ENCODE assay signal across 9 cellular contexts in genomic region chr5:87116821-87117512, GRCh38.
A peak's percentile ranks its signal among the peaks of the same experiment; 100 is the strongest.
DNase-seq lines count a peak whose midpoint lies in the region; ATAC-seq and TF ChIP-seq lines count a peak whose summit lies in the region.
"Had no signal": no experiment of that assay in that cellular context is flagged by ENCODE, and none has a peak within 500 bp of the region (broad histone marks: within the 10 kb centered on the region; RNA-seq: fewer than 3 reads in every experiment).

No MANE protein-coding gene starts in this region.

- H3K36me3 Mint-ChIP-seq in activated T-cell treated with anti-CD3 and anti-CD28 coated beads, Interleukin-2, amount 50 U/mL, for 4 hours (ENCODE audit: insufficient read depth): no peaks in the 10 kb centered on the region

- no peak for DNase-seq in activated T-cell treated with anti-CD3 and anti-CD28 coated beads, Interleukin-2, amount 50 U/mL, for 4 hours
- no peak for DNase-seq in activated T-cell treated with anti-CD3 and anti-CD28 coated beads for 4 hours
- DNase-seq in M059J (ENCODE audit: low read depth): peak; percentile 33
- DNase-seq in smooth muscle cell (lab: John Stamatoyannopoulos, UW; ENCODE audit: unreplicated experiment): no peak
- DNase-seq in A172 (ENCODE audit: low spot score): no peak
- no peak for DNase-seq in NCI-H2107 (lab: John Stamatoyannopoulos, UW)
- no peak for DNase-seq in stimulated activated CD4-positive, alpha-beta T cell treated with anti-CD3 and anti-CD28 coated beads, Interleukin-4, amount 100 ng/mL, for 4 hours
- DNase-seq: kidney glomerular epithelial cell had no signal

- H3K4me3 ChIP-seq in smooth muscle cell: no peak overlapping the region

- H3F3A ChIP-seq in smooth muscle cell (ENCODE audit: low read depth): peaks cover 3% of the 10 kb centered on the region

- H3K4me2 ChIP-seq in smooth muscle cell: no peak overlapping the region

- no peaks in the 10 kb centered on the region for H3K27me3 ChIP-seq in smooth muscle cell (ENCODE audit: low read depth)

- H3K36me3 ChIP-seq in smooth muscle cell (ENCODE audit: low read depth): no peaks in the 10 kb centered on the region

- peak; percentile 58 to 66 for ATAC-seq in activated T-cell treated with anti-CD3 and anti-CD28 coated beads, Interleukin-2, amount 50 U/mL, for 4 hours
- peak; percentile 78 for ATAC-seq in HG02623 (IDR thresholded peaks at IDR 0.05; ENCODE audit: unreplicated experiment)

- no peaks in the 10 kb centered on the region for H4K20me1 ChIP-seq in smooth muscle cell (ENCODE audit: low read depth)

- H3K27me3 Mint-ChIP-seq in activated T-cell treated with anti-CD3 and anti-CD28 coated beads, Interleukin-2, amount 50 U/mL, for 4 hours (ENCODE audit: low read depth): no peaks in the 10 kb centered on the region

- H2AFZ ChIP-seq in smooth muscle cell (ENCODE audit: low read depth): peak overlapping the region; percentile 41

- no peaks in the 10 kb centered on the region for H3K9me3 Mint-ChIP-seq in activated T-cell treated with anti-CD3 and anti-CD28 coated beads, Interleukin-2, amount 50 U/mL, for 4 hours

- no peak overlapping the region for H3K9ac ChIP-seq in smooth muscle cell (ENCODE audit: low read depth)

- no peaks in the 10 kb centered on the region for H3K9me3 ChIP-seq in smooth muscle cell (replicated peaks; ENCODE audit: low read depth)

- peaks cover 2% of the 10 kb centered on the region for H3K4me1 ChIP-seq in smooth muscle cell (ENCODE audit: low read depth)

- H3K4me1 Mint-ChIP-seq in activated T-cell treated with anti-CD3 and anti-CD28 coated beads, Interleukin-2, amount 50 U/mL, for 4 hours (ENCODE audit: low read depth): peaks cover 51% of the 10 kb centered on the region

- H3K79me2 ChIP-seq in smooth muscle cell (ENCODE audit: low read depth): no peaks in the 10 kb centered on the region

- TF ChIP-seq CTCF in smooth muscle cell (IDR thresholded peaks at IDR 0.05; ENCODE audit: borderline replicate concordance, insufficient read depth, poor library complexity, severe bottlenecking): no peak

- H3K27ac ChIP-seq in smooth muscle cell (ENCODE audit: low read depth): peak overlapping the region; percentile 37

- H3K4me3 Mint-ChIP-seq in activated T-cell treated with anti-CD3 and anti-CD28 coated beads, Interleukin-2, amount 50 U/mL, for 4 hours: no peak overlapping the region

- WGBS in smooth muscle cell (ENCODE audit: low lambda C conversion rate): 69% methylated on average over 2 of the region's 2 CpGs
